21 cellular contexts compared by ENCODE assay signal in genomic region chr12:47249082-47249481, GRCh38.
DNase-seq lines count a peak whose midpoint lies in the region; TF ChIP-seq lines count a peak whose summit lies in the region.
"Had no signal": no experiment of that assay in that cellular context is flagged by ENCODE, and none has a peak within 500 bp of the region (broad histone marks: within the 10 kb centered on the region; RNA-seq: fewer than 3 reads in every experiment).

No MANE protein-coding gene starts in this region.

- no peaks in the 10 kb centered on the region for H3K36me3 ChIP-seq in endodermal cell (ENCODE audit: control insufficient read depth, insufficient read depth, low read length)
- H3K36me3 ChIP-seq: gastrocnemius medialis, suprapubic skin had no signal

- H3K27ac ChIP-seq in endodermal cell (ENCODE audit: low read depth, low read length) (no peak overlapping the region), substantia nigra (ENCODE audit: low read depth, low read length, poor library complexity, severe bottlenecking) (no peak overlapping the region)
- H3K27ac ChIP-seq: dorsolateral prefrontal cortex, gastrocnemius medialis, suprapubic skin had no signal

- DNase-seq in NCI-H82 (lab: John Stamatoyannopoulos, UW) (peak; percentile 12), NCI-H82 treated with DMSO at 0.1 percent for 48 hours (lab: John Stamatoyannopoulos, UW; ENCODE audit: unreplicated experiment) (no peak), OCI-M1 (lab: John Stamatoyannopoulos, UW) (peak; percentile 66), endodermal cell (no peak), neural crest cell (ENCODE audit: low read depth, low spot score) (no peak), substantia nigra (lab: John Stamatoyannopoulos, UW) (no peak), ACHN (no peak), DMS53 treated with DMSO at 0.1 percent for 48 hours (lab: John Stamatoyannopoulos, UW; ENCODE audit: unreplicated experiment) (no peak)
- DNase-seq: activated CD4-positive, alpha-beta memory T cell treated with anti-CD3 and anti-CD28 coated beads for 36 hours; activated naive CD8-positive, alpha-beta T cell treated with anti-CD3 and anti-CD28 coated beads, Interleukin-2, amount 50 U/mL, for 24 hours; cerebellar nuclear complex; DND-41; dorsolateral prefrontal cortex; gastrocnemius medialis; small intestine; T1000 had no signal

- peaks cover 31% of the 10 kb centered on the region for H3K9me3 Mint-ChIP-seq in endodermal cell
- peaks cover 11% of the 10 kb centered on the region for H3K9me3 Mint-ChIP-seq in neural crest cell

- H3K4me1 Mint-ChIP-seq in endodermal cell: peaks cover 16% of the 10 kb centered on the region
- H3K4me1 Mint-ChIP-seq in neural crest cell: no peaks in the 10 kb centered on the region
- H3K4me1 Mint-ChIP-seq: B cell had no signal

- no peaks in the 10 kb centered on the region for H3K27me3 ChIP-seq in endodermal cell (ENCODE audit: control insufficient read depth, insufficient read depth, low read length, poor library complexity, severe bottlenecking)
- H3K27me3 ChIP-seq: dorsolateral prefrontal cortex, gastrocnemius medialis, hepatocyte, suprapubic skin had no signal

- H3K4me1 ChIP-seq in endodermal cell (ENCODE audit: control insufficient read depth, insufficient read depth, low read length): peaks cover 7% of the 10 kb centered on the region
- H3K4me1 ChIP-seq: gastrocnemius medialis had no signal

- H3K27ac Mint-ChIP-seq in endodermal cell: peak overlapping the region; percentile 93
- peak overlapping the region; percentile 12 for H3K27ac Mint-ChIP-seq in neural crest cell (ENCODE audit: unreplicated experiment)
- H3K27ac Mint-ChIP-seq: activated CD4-positive, alpha-beta memory T cell treated with anti-CD3 and anti-CD28 coated beads for 36 hours; activated naive CD8-positive, alpha-beta T cell treated with anti-CD3 and anti-CD28 coated beads, Interleukin-2, amount 50 U/mL, for 24 hours; B cell; stimulated activated effector memory CD8-positive, alpha-beta T cell treated with anti-CD3 and anti-CD28 coated beads, Interleukin-12 subunit alpha, Interleukin-12 subunit beta, amount 100 ng/mL, for 72 hours had no signal

- in situ Hi-C loops in ACHN (cut with HindIII; ENCODE audit: low pct_ligation_motif_present, low pct_unique_long_range_greater_than_20kb, low sequenced_read_pairs): no loop called here

- no peaks in the 10 kb centered on the region for H3K27me3 Mint-ChIP-seq in endodermal cell (ENCODE audit: insufficient read depth)
- no peaks in the 10 kb centered on the region for H3K27me3 Mint-ChIP-seq in neural crest cell (ENCODE audit: low read depth)
- H3K27me3 Mint-ChIP-seq: activated CD4-positive, alpha-beta memory T cell treated with anti-CD3 and anti-CD28 coated beads for 36 hours; activated naive CD8-positive, alpha-beta T cell treated with anti-CD3 and anti-CD28 coated beads, Interleukin-2, amount 50 U/mL, for 24 hours; B cell had no signal

- no peak overlapping the region for H3K9ac ChIP-seq in endodermal cell (ENCODE audit: extremely low read depth, low read length, poor library complexity, severe bottlenecking)

- H3K4me3 ChIP-seq in endodermal cell (ENCODE audit: low read length): no peak overlapping the region
- H3K4me3 ChIP-seq: dorsolateral prefrontal cortex, gastrocnemius medialis, GM12878, hepatocyte, suprapubic skin had no signal

- H3K4me3 Mint-ChIP-seq in endodermal cell (no peak overlapping the region), neural crest cell (no peak overlapping the region)
- H3K4me3 Mint-ChIP-seq: activated CD4-positive, alpha-beta memory T cell treated with anti-CD3 and anti-CD28 coated beads for 36 hours; activated naive CD8-positive, alpha-beta T cell treated with anti-CD3 and anti-CD28 coated beads, Interleukin-2, amount 50 U/mL, for 24 hours; B cell; stimulated activated effector memory CD8-positive, alpha-beta T cell treated with anti-CD3 and anti-CD28 coated beads, Interleukin-12 subunit alpha, Interleukin-12 subunit beta, amount 100 ng/mL, for 72 hours had no signal

- H3K36me3 Mint-ChIP-seq in endodermal cell (ENCODE audit: low read depth): peaks cover 4% of the 10 kb centered on the region
- peaks cover 5% of the 10 kb centered on the region for H3K36me3 Mint-ChIP-seq in neural crest cell (ENCODE audit: low read depth)

- H3K9me3 ChIP-seq in endodermal cell (ENCODE audit: control insufficient read depth, low read length): peaks cover 6% of the 10 kb centered on the region
- H3K9me3 ChIP-seq: gastrocnemius medialis, suprapubic skin had no signal

- TF ChIP-seq CTCF in endodermal cell (conservative IDR thresholded peaks at IDR 0.05) (no peak), neural crest cell (conservative IDR thresholded peaks at IDR 0.05) (no peak)

- WGBS in endodermal cell (ENCODE audit: insufficient coverage in 1 of 2, insufficient read length in 1 of 2), 2 experiments: 76 to 83% methylated on average over 4 of the region's 4 CpGs

Comparison
In these comparisons a context has a peak if more than half of its experiments do, and no peak if none do; other contexts are left out.
1. DNase-seq: peak in NCI-H82 (single experiment) and OCI-M1 (single experiment); none in NCI-H82 treated with DMSO at 0.1 percent for 48 hours (single experiment), endodermal cell (single experiment), neural crest cell (single experiment), substantia nigra (0 of 49), ACHN (single experiment) and DMS53 treated with DMSO at 0.1 percent for 48 hours (single experiment).